ENCODE assay signal across 18 cellular contexts in genomic region chr3:132695422-132695821, GRCh38. TPM values are rescaled to one million over a fixed set of nuclear protein-coding genes. Genes with fewer than 3 reads are reported as not detected.
A peak's percentile ranks its signal among the peaks of the same experiment; 100 is the strongest.
DNase-seq lines count a peak whose midpoint lies in the region; ATAC-seq and TF ChIP-seq lines count a peak whose summit lies in the region.
"Had no signal": no experiment of that assay in that cellular context is flagged by ENCODE, and none has a peak within 500 bp of the region (broad histone marks: within the 10 kb centered on the region; RNA-seq: fewer than 3 reads in every experiment).

No MANE protein-coding gene starts in this region.

- H3K27ac Mint-ChIP-seq in T-helper 17 cell = peak overlapping the region; percentile 74
- H3K27ac Mint-ChIP-seq: B cell had no signal

- ATAC-seq in T-helper 17 cell = no peak
- ATAC-seq in HG02884 (IDR thresholded peaks at IDR 0.05; ENCODE audit: unreplicated experiment) = no peak

- H3K4me3 ChIP-seq in AG10803 (ENCODE audit: low read length) = no peak overlapping the region
- H3K4me3 ChIP-seq: HAP-1 had no signal

- H3K27me3 Mint-ChIP-seq in T-helper 17 cell = no peaks in the 10 kb centered on the region
- H3K27me3 Mint-ChIP-seq: B cell; CD4-positive, CD25-positive, alpha-beta regulatory T cell had no signal

- peaks cover 10% of the 10 kb centered on the region for H3K36me3 Mint-ChIP-seq in T-helper 17 cell (ENCODE audit: low read depth)

- no peaks in the 10 kb centered on the region for H3K9me3 ChIP-seq in T-helper 17 cell (ENCODE audit: control insufficient read depth, low read length, poor library complexity, severe bottlenecking)
- H3K9me3 ChIP-seq: Caco-2, HAP-1 had no signal

- no peak for TF ChIP-seq CTCF in AG10803 (conservative IDR thresholded peaks at IDR 0.05; ENCODE audit: low read length)

- DNase-seq in AG10803 (ENCODE audit: low read depth) (peak; percentile 5), ELR (ENCODE audit: low read depth) (peak; percentile 6), T-helper 17 cell (no peak), iris pigment epithelial cell (ENCODE audit: low read depth) (peak; percentile 4), hippocampal formation (lab: John Stamatoyannopoulos, UW) (no peak), NCI-H345 (lab: John Stamatoyannopoulos, UW) (no peak)
- DNase-seq: ACHN; Caco-2; CD4-positive, CD25-positive, alpha-beta regulatory T cell; DMS153; NCI-H1105 treated with DMSO at 0.1 percent for 48 hours; NCI-H187; NCI-H446; NK-92 treated with Interleukin-12 subunit alpha and Interleukin-12 subunit beta, amount 100 ng/mL, for 24 hours; RPMI8226 had no signal

- H3K4me3 Mint-ChIP-seq in T-helper 17 cell = no peak overlapping the region
- H3K4me3 Mint-ChIP-seq: B cell; CD4-positive, CD25-positive, alpha-beta regulatory T cell had no signal

- H3K4me1 Mint-ChIP-seq in T-helper 17 cell = peaks cover 2% of the 10 kb centered on the region
- H3K4me1 Mint-ChIP-seq: B cell had no signal

RNA-seq across cellular contexts. Expression of gene NPHP3, which starts 26.8 kb away (rescaled TPM):
- 10 to 100 TPM; 26.1 to 30.3 TPM for total RNA-seq in T-helper 17 cell

RNA-seq across cellular contexts. Expression of gene UBA5, which starts 35.3 kb away (rescaled TPM):
- total RNA-seq in T-helper 17 cell = 10 to 100 TPM; 30.7 to 40.5 TPM

RNA-seq across cellular contexts. Expression of gene ACAD11, which starts 35.8 kb away (rescaled TPM):
- total RNA-seq in T-helper 17 cell = 10 to 100 TPM; 24.2 to 28.4 TPM

Comparison
In these comparisons a context has a peak if more than half of its experiments do, and no peak if none do; other contexts are left out.
1. DNase-seq: peak in AG10803 (single experiment), ELR (single experiment) and iris pigment epithelial cell (single experiment); none in T-helper 17 cell (0 of 3), hippocampal formation (0 of 2) and NCI-H345 (single experiment).